Comparison of ENCODE assay signal across 1 cellular context in genomic region chr19:1424182-1424955, GRCh38.
TF ChIP-seq lines count a peak whose summit lies in the region.

No MANE protein-coding gene starts in this region.

TF ChIP-seq in HepG2, 621 proteins besides CTCF, POLR2A, EP300 and RAD21 (continued from another document and continues in another):
- TF ChIP-seq ZNF142 (CRISPR knock-in tag; IDR thresholded peaks at IDR 0.05) = no peak
- TF ChIP-seq ZNF563 (CRISPR knock-in tag; IDR thresholded peaks at IDR 0.05) = no peak
- TF ChIP-seq STAT6 (CRISPR knock-in tag; IDR thresholded peaks at IDR 0.05; ENCODE audit: borderline replicate concordance) = no peak
- TF ChIP-seq ZNF574 (CRISPR knock-in tag; IDR thresholded peaks at IDR 0.05) = peak; percentile 73
- TF ChIP-seq BCL3 (CRISPR knock-in tag; IDR thresholded peaks at IDR 0.05) = no peak; the same call in 1 of the 2 replicates
- TF ChIP-seq ZNF75D (CRISPR knock-in tag; IDR thresholded peaks at IDR 0.05; ENCODE audit: borderline replicate concordance) = no peak
- TF ChIP-seq ZNF331 (CRISPR knock-in tag; IDR thresholded peaks at IDR 0.05) = no peak
- no peak for TF ChIP-seq ZNF33B (CRISPR knock-in tag; IDR thresholded peaks at IDR 0.05)
- no peak for TF ChIP-seq ZBTB42 (CRISPR knock-in tag; IDR thresholded peaks at IDR 0.05)
- TF ChIP-seq ZBTB39 (CRISPR knock-in tag; IDR thresholded peaks at IDR 0.05) = 0 out of 2 replicates have a peak, but pooled peaks have one; percentile 34
- TF ChIP-seq MEIS1 (CRISPR knock-in tag; IDR thresholded peaks at IDR 0.05; ENCODE audit: borderline replicate concordance) = peak; percentile 60; the same call in 1 of the 2 replicates
- no peak for TF ChIP-seq ZNF136 (CRISPR knock-in tag; IDR thresholded peaks at IDR 0.05; ENCODE audit: low read depth)
- peak; percentile 39 for TF ChIP-seq IKZF4 (CRISPR knock-in tag; IDR thresholded peaks at IDR 0.05; ENCODE audit: borderline replicate concordance, low read depth, not compliant biosample characterization)
- no peak for TF ChIP-seq EHMT2 (IDR thresholded peaks at IDR 0.05; ENCODE audit: borderline replicate concordance, low read depth, low read length)
- TF ChIP-seq FIP1L1 (IDR thresholded peaks at IDR 0.05; ENCODE audit: borderline replicate concordance, insufficient read depth, low read depth, low read length) = 0 out of 2 replicates have a peak, but pooled peaks have one; percentile 20
- TF ChIP-seq ZNF30 (CRISPR knock-in tag; IDR thresholded peaks at IDR 0.05) = no peak
- TF ChIP-seq DPF2 (CRISPR knock-in tag; IDR thresholded peaks at IDR 0.05; ENCODE audit: borderline replicate concordance, low read depth) = peak; percentile 51
- TF ChIP-seq NCOA1 (CRISPR knock-in tag; IDR thresholded peaks at IDR 0.05) = 0 out of 2 replicates have a peak, but pooled peaks have one; percentile 20
- TF ChIP-seq ZNF83 (CRISPR knock-in tag; IDR thresholded peaks at IDR 0.05; ENCODE audit: borderline replicate concordance) = no peak
- TF ChIP-seq GPBP1L1 (CRISPR knock-in tag; IDR thresholded peaks at IDR 0.05) = no peak
- peak; percentile 46; the same call in 1 of the 2 replicates for TF ChIP-seq SPEN (CRISPR knock-in tag; IDR thresholded peaks at IDR 0.05; ENCODE audit: low read depth)
- 0 out of 2 replicates have a peak, but pooled peaks have one; percentile 26 for TF ChIP-seq ZNF543 (CRISPR knock-in tag; IDR thresholded peaks at IDR 0.05)
- no peak for TF ChIP-seq ZNF549 (CRISPR knock-in tag; IDR thresholded peaks at IDR 0.05)
- peak; percentile 32; the same call in 1 of the 2 replicates for TF ChIP-seq ZNF609 (CRISPR knock-in tag; IDR thresholded peaks at IDR 0.05; ENCODE audit: borderline replicate concordance)
- no peak for TF ChIP-seq PRPF4 (IDR thresholded peaks at IDR 0.05; ENCODE audit: low read depth, low read length, poor library complexity, severe bottlenecking)
- no peak for TF ChIP-seq IKZF1 (IDR thresholded peaks at IDR 0.05)
- no peak for TF ChIP-seq ZNF101 (CRISPR knock-in tag; IDR thresholded peaks at IDR 0.05; ENCODE audit: borderline replicate concordance, low read depth)
- TF ChIP-seq PAWR (CRISPR knock-in tag; IDR thresholded peaks at IDR 0.05; ENCODE audit: borderline replicate concordance) = no peak
- no peak for TF ChIP-seq ZNF446 (CRISPR knock-in tag; IDR thresholded peaks at IDR 0.05)
- 0 out of 2 replicates have a peak, but pooled peaks have one; percentile 59 for TF ChIP-seq ZC3H13 (CRISPR knock-in tag; IDR thresholded peaks at IDR 0.05)
- no peak for TF ChIP-seq SMAD3 (CRISPR knock-in tag; IDR thresholded peaks at IDR 0.05)
- TF ChIP-seq SALL2 (CRISPR knock-in tag; IDR thresholded peaks at IDR 0.05) = 0 out of 2 replicates have a peak, but pooled peaks have one; percentile 38
- TF ChIP-seq HIVEP1 (CRISPR knock-in tag; IDR thresholded peaks at IDR 0.05) = no peak
- TF ChIP-seq NR2F1 (CRISPR knock-in tag; IDR thresholded peaks at IDR 0.05) = peak in 1 of 2 experiments; percentile 56; a peak in 1 of 4 replicates
- no peak for TF ChIP-seq ZNF782 (CRISPR knock-in tag; IDR thresholded peaks at IDR 0.05; ENCODE audit: borderline replicate concordance)
- TF ChIP-seq FOXO1 (CRISPR knock-in tag; IDR thresholded peaks at IDR 0.05) = peak; percentile 43; the same call in 1 of the 2 replicates
- TF ChIP-seq HMG20A (CRISPR knock-in tag; IDR thresholded peaks at IDR 0.05; ENCODE audit: borderline replicate concordance) = no peak
- no peak for TF ChIP-seq FLYWCH1 (CRISPR knock-in tag; IDR thresholded peaks at IDR 0.05)
- TF ChIP-seq FOXK2 (IDR thresholded peaks at IDR 0.05) = no peak
- 0 out of 2 replicates have a peak, but pooled peaks have one; percentile 21 for TF ChIP-seq PPARG (CRISPR knock-in tag; conservative IDR thresholded peaks at IDR 0.05)
